ENCODE assay signal across 13 cellular contexts in the genomic region with DNA sequence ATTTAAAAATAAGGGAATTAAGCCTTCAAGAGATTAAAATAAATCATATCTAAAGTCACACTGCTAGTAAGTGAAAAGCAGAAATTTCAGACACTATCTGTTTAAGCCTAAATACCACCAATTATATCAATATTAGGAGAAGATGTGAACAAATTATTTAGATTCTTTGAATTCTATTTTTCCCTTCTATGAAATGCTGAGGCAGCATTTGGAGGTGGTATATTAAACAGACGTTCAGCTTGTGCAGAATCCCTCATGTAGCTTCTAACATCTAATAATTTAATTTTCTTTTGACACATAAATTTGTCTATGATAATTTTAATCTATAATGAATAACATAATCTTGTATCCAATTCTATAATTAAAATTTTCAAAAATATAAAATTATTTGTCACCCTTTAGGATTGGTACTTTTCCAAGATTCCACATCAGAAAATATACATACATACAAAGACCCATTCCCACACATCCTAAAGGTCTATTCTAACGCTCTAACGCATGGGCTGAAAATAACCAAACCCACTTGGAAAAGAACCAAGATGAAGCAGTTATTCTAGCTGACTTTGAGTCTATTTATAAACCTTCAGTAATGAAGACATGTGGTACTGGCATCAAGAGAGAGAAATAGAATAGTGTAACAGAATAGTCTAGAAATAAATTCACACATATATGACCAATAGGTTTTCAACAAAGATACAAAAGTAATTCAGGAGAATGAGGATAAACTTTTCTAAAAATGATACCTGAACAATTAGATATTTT.
"Had no signal": no experiment of that assay in that cellular context is flagged by ENCODE, and none has a peak within 500 bp of the region (broad histone marks: within the 10 kb centered on the region; RNA-seq: fewer than 3 reads in every experiment).

No MANE protein-coding gene starts in this region.

- H3K36me3 Mint-ChIP-seq: activated CD4-positive, alpha-beta memory T cell treated with anti-CD3 and anti-CD28 coated beads for 36 hours; activated naive CD8-positive, alpha-beta T cell treated with anti-CD3 and anti-CD28 coated beads, Interleukin-2, amount 10 ng/mL, durations not matched to agents 7 days and 5 days; immature natural killer cell had no signal

- H3K4me1 Mint-ChIP-seq: activated naive CD8-positive, alpha-beta T cell treated with anti-CD3 and anti-CD28 coated beads, Interleukin-2, amount 10 ng/mL, durations not matched to agents 7 days and 5 days; immature natural killer cell had no signal

- H3K27ac Mint-ChIP-seq: activated CD4-positive, alpha-beta memory T cell treated with anti-CD3 and anti-CD28 coated beads for 36 hours; activated naive CD8-positive, alpha-beta T cell treated with anti-CD3 and anti-CD28 coated beads, Interleukin-2, amount 10 ng/mL, durations not matched to agents 7 days and 5 days; immature natural killer cell; nephron progenitor cell; stimulated activated naive CD8-positive, alpha-beta T cell treated with anti-CD3 and anti-CD28 coated beads, Interleukin-15, Interleukin-2, amounts not matched to agents 100 ng/mL and 50 ng/mL, for 24 hours had no signal

- H3K27me3 ChIP-seq: breast epithelium, upper lobe of left lung had no signal

- H3K9me3 ChIP-seq: breast epithelium, upper lobe of left lung had no signal

- H3K4me3 Mint-ChIP-seq: activated CD4-positive, alpha-beta memory T cell treated with anti-CD3 and anti-CD28 coated beads for 36 hours; activated naive CD8-positive, alpha-beta T cell treated with anti-CD3 and anti-CD28 coated beads, Interleukin-2, amount 10 ng/mL, durations not matched to agents 7 days and 5 days; immature natural killer cell; nephron progenitor cell; stimulated activated naive CD8-positive, alpha-beta T cell treated with anti-CD3 and anti-CD28 coated beads, Interleukin-15, Interleukin-2, amounts not matched to agents 100 ng/mL and 50 ng/mL, for 24 hours had no signal

- H3K4me3 ChIP-seq: breast epithelium, upper lobe of left lung had no signal

- H3K4me1 ChIP-seq: breast epithelium, upper lobe of left lung had no signal

- H3K36me3 ChIP-seq: breast epithelium, upper lobe of left lung had no signal

- H3K27ac ChIP-seq: breast epithelium, upper lobe of left lung had no signal

- H3K27me3 Mint-ChIP-seq: activated CD4-positive, alpha-beta memory T cell treated with anti-CD3 and anti-CD28 coated beads for 36 hours; activated naive CD8-positive, alpha-beta T cell treated with anti-CD3 and anti-CD28 coated beads, Interleukin-2, amount 10 ng/mL, durations not matched to agents 7 days and 5 days; stimulated activated naive CD8-positive, alpha-beta T cell treated with anti-CD3 and anti-CD28 coated beads, Interleukin-15, Interleukin-2, amounts not matched to agents 100 ng/mL and 50 ng/mL, for 24 hours had no signal

- DNase-seq: activated CD4-positive, alpha-beta memory T cell treated with anti-CD3 and anti-CD28 coated beads for 36 hours; activated naive CD8-positive, alpha-beta T cell treated with anti-CD3 and anti-CD28 coated beads, Interleukin-2, amount 10 ng/mL, durations not matched to agents 7 days and 5 days; activated T-cell treated with anti-CD3 and anti-CD28 coated beads, Interleukin-2, amount 50 U/mL, for 48 hours; anterior cingulate cortex; hypothalamus; immature natural killer cell; left cardiac atrium; nephron progenitor cell; stimulated activated CD4-positive, alpha-beta T cell treated with anti-CD3 and anti-CD28 coated beads, Interleukin-15, amount 100 ng/mL, for 24 hours; stimulated activated CD4-positive, alpha-beta T cell treated with anti-CD3 and anti-CD28 coated beads, Interleukin-4, amount 100 ng/mL, for 24 hours; upper lobe of left lung had no signal
